29 cellular contexts compared by ENCODE assay signal in the genomic region with DNA sequence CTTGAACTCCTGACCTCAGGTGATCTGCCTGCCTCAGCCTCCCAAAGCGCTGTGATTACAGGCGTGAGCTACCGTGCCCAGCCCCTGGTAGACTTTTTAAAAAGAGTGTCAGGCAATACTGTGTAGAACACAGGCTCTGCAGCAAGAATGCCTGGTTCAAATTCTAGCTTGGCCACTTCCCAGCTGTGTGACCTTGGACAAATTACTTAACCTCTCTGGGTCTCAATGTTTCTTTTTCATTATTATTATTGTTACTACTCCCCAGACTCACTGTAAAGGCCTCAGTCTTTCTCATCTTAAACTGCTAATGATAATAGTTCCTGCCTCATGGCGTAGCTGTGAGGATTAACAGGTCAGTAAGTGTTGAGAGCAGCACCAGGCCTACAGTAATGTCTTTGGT.
"Had no signal": no experiment of that assay in that cellular context is flagged by ENCODE, and none has a peak within 500 bp of the region (broad histone marks: within the 10 kb centered on the region; RNA-seq: fewer than 3 reads in every experiment).

No MANE protein-coding gene starts in this region.

- H3K4me1 ChIP-seq: gastrocnemius medialis, heart right ventricle, left lung, lower lobe of right lung had no signal

- ATAC-seq: effector memory CD8-positive, alpha-beta T cell; esophagus mucosa; gastrocnemius medialis; heart right ventricle; left cardiac atrium; left lung; left ventricle myocardium superior; lower lobe of right lung; mucosa of descending colon had no signal

- H3K4me3 Mint-ChIP-seq: effector memory CD8-positive, alpha-beta T cell; endodermal cell; mesothelial cell of epicardium had no signal

- FAIRE-seq: colon, endometrium, islet of Langerhans, keratinocyte had no signal

- H3K27ac ChIP-seq: coronary artery, dorsolateral prefrontal cortex, epithelial cell of prostate, esophagus squamous epithelium, gastrocnemius medialis, heart right ventricle, left lung, lower lobe of right lung had no signal

- H3K9me3 Mint-ChIP-seq: effector memory CD8-positive, alpha-beta T cell; endodermal cell; mesothelial cell of epicardium had no signal

- H3K36me3 ChIP-seq: esophagus squamous epithelium, gastrocnemius medialis, heart right ventricle, left lung, lower lobe of right lung had no signal

- DNase-seq: dermis blood vessel endothelial cell; dorsolateral prefrontal cortex; effector CD4-positive, alpha-beta T cell; effector memory CD8-positive, alpha-beta T cell; endodermal cell; erythroblast; esophagus squamous epithelium; foreskin fibroblast; foreskin melanocyte; gastrocnemius medialis; glutamatergic neuron; head of caudate nucleus; heart right ventricle; hippocampal formation; left cardiac atrium; left lung; left ventricle myocardium superior; lower lobe of right lung; mesenchymal stem cell; mucosa of descending colon; naive B cell had no signal

- H3K9me3 ChIP-seq: esophagus squamous epithelium, gastrocnemius medialis, heart right ventricle, left lung, lower lobe of right lung, mucosa of descending colon had no signal

- H3K4me1 Mint-ChIP-seq: endodermal cell, mesothelial cell of epicardium, naive B cell had no signal

- H3K27me3 Mint-ChIP-seq: effector memory CD8-positive, alpha-beta T cell; naive B cell had no signal

- H3K27ac Mint-ChIP-seq: effector memory CD8-positive, alpha-beta T cell; endodermal cell; mesothelial cell of epicardium; naive B cell had no signal

- H3K36me3 Mint-ChIP-seq: mesothelial cell of epicardium, naive B cell had no signal

- H3K4me3 ChIP-seq: coronary artery, dorsolateral prefrontal cortex, esophagus squamous epithelium, gastrocnemius medialis, heart right ventricle, left lung, lower lobe of right lung, mucosa of descending colon had no signal

- H3K27me3 ChIP-seq: dorsolateral prefrontal cortex, esophagus squamous epithelium, gastrocnemius medialis, heart right ventricle, left lung had no signal
